14 cellular contexts compared by ENCODE assay signal in genomic region chr3:138435840-138436239, GRCh38. TPM values are rescaled to one million over a fixed set of nuclear protein-coding genes. Genes with fewer than 3 reads are reported as not detected.
A peak's percentile ranks its signal among the peaks of the same experiment; 100 is the strongest.
DNase-seq lines count a peak whose midpoint lies in the region; TF ChIP-seq lines count a peak whose summit lies in the region.
"Had no signal": no experiment of that assay in that cellular context is flagged by ENCODE, and none has a peak within 500 bp of the region (broad histone marks: within the 10 kb centered on the region; RNA-seq: fewer than 3 reads in every experiment).

No MANE protein-coding gene starts in this region.

- intact Hi-C loops in testis (cut with DNase I; ENCODE audit: low total_unique reads): no loop called here

- no peak overlapping the region for H3K27ac Mint-ChIP-seq in activated naive CD4-positive, alpha-beta T cell treated with anti-CD3 and anti-CD28 coated beads, Interleukin-2, amount 50 U/mL, for 24 hours
- no peak overlapping the region for H3K27ac Mint-ChIP-seq in brain

- peaks cover 34% of the 10 kb centered on the region for H3K27me3 Mint-ChIP-seq in activated naive CD4-positive, alpha-beta T cell treated with anti-CD3 and anti-CD28 coated beads, Interleukin-2, amount 50 U/mL, for 24 hours
- peaks cover 76% of the 10 kb centered on the region for H3K27me3 Mint-ChIP-seq in brain

- no peak for TF ChIP-seq EP300 in suprapubic skin (IDR thresholded peaks at IDR 0.05)

- no peaks in the 10 kb centered on the region for H3K9me3 Mint-ChIP-seq in activated naive CD4-positive, alpha-beta T cell treated with anti-CD3 and anti-CD28 coated beads, Interleukin-2, amount 50 U/mL, for 24 hours
- H3K9me3 Mint-ChIP-seq in brain: peaks cover 0 to 7% (median 0%) of the 10 kb centered on the region in 5 experiments

- H3K36me3 ChIP-seq in mesodermal cell (ENCODE audit: control insufficient read depth, insufficient read depth, low read length) (no peaks in the 10 kb centered on the region), suprapubic skin (no peaks in the 10 kb centered on the region), testis (ENCODE audit: low read depth, missing control alignments) (no peaks in the 10 kb centered on the region)
- H3K36me3 ChIP-seq: tibial artery had no signal

- H3K4me1 Mint-ChIP-seq in activated naive CD4-positive, alpha-beta T cell treated with anti-CD3 and anti-CD28 coated beads, Interleukin-2, amount 50 U/mL, for 24 hours: peaks cover 8% of the 10 kb centered on the region
- peaks cover 16% of the 10 kb centered on the region for H3K4me1 Mint-ChIP-seq in brain

- TF ChIP-seq CTCF in brain (conservative IDR thresholded peaks at IDR 0.05) (no peak), suprapubic skin (IDR thresholded peaks at IDR 0.05) (no peak), testis (IDR thresholded peaks at IDR 0.05) (no peak)

- 78 to 82% methylated on average over 8 of the region's 8 CpGs for WGBS in mesodermal cell (ENCODE audit: insufficient coverage in 2 of 2), 2 experiments
- WGBS in suprapubic skin: 73% methylated on average over 8 of the region's 8 CpGs
- WGBS in testis, 2 donors: 61 to 68% methylated on average over 7 to 8 of the region's 8 CpGs

- peak overlapping the region; percentile 52 for H3K4me3 Mint-ChIP-seq in activated naive CD4-positive, alpha-beta T cell treated with anti-CD3 and anti-CD28 coated beads, Interleukin-2, amount 50 U/mL, for 24 hours
- H3K4me3 Mint-ChIP-seq in brain: peak overlapping the region; percentile 47 to 83 (median 53)

- H3K27ac ChIP-seq in mesodermal cell (ENCODE audit: low read depth, low read length, severe bottlenecking) (no peak overlapping the region), suprapubic skin (no peak overlapping the region), testis (no peak overlapping the region)
- H3K27ac ChIP-seq: tibial artery had no signal

- H3K4me3 ChIP-seq in mesodermal cell (ENCODE audit: extremely low read depth, insufficient read depth, low read length, poor library complexity, severe bottlenecking) (peak overlapping the region; percentile 47), suprapubic skin (peak overlapping the region; percentile 65), testis (peak overlapping the region in 1 of 2 donors; percentile 50)

- no peaks in the 10 kb centered on the region for H3K36me3 Mint-ChIP-seq in activated naive CD4-positive, alpha-beta T cell treated with anti-CD3 and anti-CD28 coated beads, Interleukin-2, amount 50 U/mL, for 24 hours
- no peaks in the 10 kb centered on the region for H3K36me3 Mint-ChIP-seq in brain

- DNase-seq in activated naive CD4-positive, alpha-beta T cell (lab: John Stamatoyannopoulos, UW): no peak
- no peak for DNase-seq in suprapubic skin (ENCODE audit: low spot score in 2 of 2)
- no peak for DNase-seq in RKO (ENCODE audit: low spot score)
- DNase-seq in testis: no peak
- DNase-seq in NCI-H1436 (lab: John Stamatoyannopoulos, UW): no peak
- DNase-seq: AML-193, kidney, NCI-H1105, NCI-H526 treated with DMSO at 0.1 percent for 48 hours, tibial artery had no signal

- H3K27me3 ChIP-seq in suprapubic skin (peaks cover 9% of the 10 kb centered on the region), testis (no peaks in the 10 kb centered on the region)

- H3K9me3 ChIP-seq in mesodermal cell (ENCODE audit: control insufficient read depth, low read length): peaks cover 3% of the 10 kb centered on the region
- no peaks in the 10 kb centered on the region for H3K9me3 ChIP-seq in suprapubic skin
- no peaks in the 10 kb centered on the region for H3K9me3 ChIP-seq in testis
- H3K9me3 ChIP-seq: tibial artery had no signal

- TF ChIP-seq POLR2A in suprapubic skin (IDR thresholded peaks at IDR 0.05) (no peak), testis (IDR thresholded peaks at IDR 0.05) (no peak)

- H3K4me1 ChIP-seq in mesodermal cell (ENCODE audit: control insufficient read depth, insufficient read depth, low read length, poor library complexity, severe bottlenecking) (peaks cover 28% of the 10 kb centered on the region), suprapubic skin (peaks cover 28% of the 10 kb centered on the region), testis (peaks cover 7% of the 10 kb centered on the region)

RNA-seq across cellular contexts. Expression of gene ESYT3, which starts 1.4 kb away (rescaled TPM):
- polyA plus RNA-seq in brain (ENCODE audit: insufficient read depth, low read depth, low replicate concordance): 0.53 TPM
- 2.6 TPM for polyA plus RNA-seq in mesodermal cell (2013, experiment 1 of 2)
- 1.9 TPM for polyA plus RNA-seq in mesodermal cell (2013, experiment 2 of 2)
- 10 to 100 TPM; 28.9 to 39.0 (median 33.5) TPM for total RNA-seq in suprapubic skin
- total RNA-seq in testis: 1 to 10 TPM; 5.2 to 5.4 TPM
- polyA plus RNA-seq in testis (ENCODE audit: insufficient read depth, low read depth, low replicate concordance): 1.2 TPM
- total RNA-seq: endothelial cell of umbilical vein had no signal
- polyA plus RNA-seq: endothelial cell of umbilical vein had no signal

Comparison
In these comparisons a context has a peak if more than half of its experiments do, and no peak if none do; other contexts are left out.
1. RNA of gene ESYT3, which starts 1.4 kb away (total RNA-seq): 28.9 to 39.0 TPM in suprapubic skin; 5.2 to 5.4 TPM in testis; every median in the first group is over 4 times any median in the second.